18 cellular contexts compared by ENCODE assay signal in genomic region chr16:83588070-83588469, GRCh38.
DNase-seq lines count a peak whose midpoint lies in the region; ATAC-seq, FAIRE-seq and TF ChIP-seq lines count a peak whose summit lies in the region.
"Had no signal": no experiment of that assay in that cellular context is flagged by ENCODE, and none has a peak within 500 bp of the region (broad histone marks: within the 10 kb centered on the region; RNA-seq: fewer than 3 reads in every experiment).

No MANE protein-coding gene starts in this region.

- no peaks in the 10 kb centered on the region for H3K27me3 ChIP-seq in H1 (replicated peaks in 1 of 4; ENCODE audit: control insufficient read depth in 3 of 4, extremely low read depth in 1 of 4, insufficient read depth in 3 of 4, low read length in 3 of 4)
- no peaks in the 10 kb centered on the region for H3K27me3 ChIP-seq in CD8-positive, alpha-beta T cell (ENCODE audit: insufficient read depth, low read length)

- peak; percentile 54 for ATAC-seq in GM21619 (IDR thresholded peaks at IDR 0.05; ENCODE audit: unreplicated experiment)
- no peak for ATAC-seq in HG03097 (IDR thresholded peaks at IDR 0.05; ENCODE audit: low FRiP score, unreplicated experiment)
- no peak for ATAC-seq in CD8-positive, alpha-beta T cell
- no peak for ATAC-seq in GM21381 (IDR thresholded peaks at IDR 0.05; ENCODE audit: unreplicated experiment)
- no peak for ATAC-seq in activated naive CD4-positive, alpha-beta T cell treated with anti-CD3 and anti-CD28 coated beads, Interleukin-2, amount 50 U/mL, for 72 hours
- ATAC-seq: HepG2 had no signal

- H2BK5ac ChIP-seq in H1 (ENCODE audit: low read depth, low read length): no peak overlapping the region

- no peaks in the 10 kb centered on the region for H3K79me1 ChIP-seq in H1 (ENCODE audit: low read depth, low read length)

- no peaks in the 10 kb centered on the region; a peak in 2 of 7 replicates for H3K4me1 ChIP-seq in H1 (replicated peaks in 1 of 4; ENCODE audit: control insufficient read depth in 3 of 4, insufficient read depth in 4 of 4, low read length in 3 of 4)
- no peaks in the 10 kb centered on the region for H3K4me1 ChIP-seq in CD8-positive, alpha-beta T cell (ENCODE audit: insufficient read depth, low read length)
- H3K4me1 ChIP-seq: Caco-2 had no signal

- CTCF ChIA-PET in H1 (lab: Charles Lee; ENCODE audit: partially characterized antibody): no interaction called here
- CTCF ChIA-PET in CD8-positive, alpha-beta T cell (lab: Charles Lee): no interaction called here

- peaks cover 4% of the 10 kb centered on the region for H3K9me3 Mint-ChIP-seq in nephron progenitor cell
- H3K9me3 Mint-ChIP-seq in CD8-positive, alpha-beta T cell: no peaks in the 10 kb centered on the region
- no peaks in the 10 kb centered on the region for H3K9me3 Mint-ChIP-seq in activated naive CD4-positive, alpha-beta T cell treated with anti-CD3 and anti-CD28 coated beads, Interleukin-2, amount 50 U/mL, for 72 hours

- H2BK120ac ChIP-seq in H1 (replicated peaks; ENCODE audit: low read depth, low read length): no peak overlapping the region

- no peak overlapping the region for H3K14ac ChIP-seq in H1 (ENCODE audit: insufficient read length)

- H3K56ac ChIP-seq in H1 (replicated peaks; ENCODE audit: insufficient read length, low read depth, low read length): no peak overlapping the region

- H2BK15ac ChIP-seq in H1 (ENCODE audit: low read length): 0 out of 2 replicates have a peak overlapping the region, but pooled peaks have one; percentile 8

- intact Hi-C loops in CD8-positive, alpha-beta T cell (cut with DNase I, micrococcal nuclease): no loop called here

- no peaks in the 10 kb centered on the region for H3K79me2 ChIP-seq in H1 (ENCODE audit: control insufficient read depth in 1 of 2, insufficient read depth in 2 of 2, low read length in 2 of 2)

- no peak overlapping the region for H3K4ac ChIP-seq in H1 (replicated peaks; ENCODE audit: insufficient read length, low read depth, low read length)

- DNase-seq in H1 (ENCODE audit: low read depth in 1 of 2, low spot score in 2 of 2) (no peak), nephron progenitor cell (no peak)
- no peak for DNase-seq in CD8-positive, alpha-beta T cell
- no peak for DNase-seq in activated naive CD4-positive, alpha-beta T cell treated with anti-CD3 and anti-CD28 coated beads, Interleukin-2, amount 50 U/mL, for 72 hours (ENCODE audit: low spot score in 2 of 2)
- DNase-seq: Caco-2; CD8-positive, alpha-beta memory T cell; DMS53; GF-D8; HCEC 1CT; HFFc6 had no signal

- no peak overlapping the region for H3K27ac ChIP-seq in H1 (ENCODE audit: low read depth, low read length)
- H3K27ac ChIP-seq in CD8-positive, alpha-beta T cell (ENCODE audit: low read depth, low read length): no peak overlapping the region
- H3K27ac ChIP-seq: C4-2B had no signal

- H4K5ac ChIP-seq in H1 (ENCODE audit: insufficient read length, low read depth, low read length): no peak overlapping the region

- no peak overlapping the region for H3K9ac ChIP-seq in H1 (replicated peaks in 1 of 4; ENCODE audit: extremely low read depth in 1 of 4, low read depth in 3 of 4, low read length in 3 of 4)

- POLR2A ChIA-PET in H1 (lab: Charles Lee; ENCODE audit: partially characterized antibody): no interaction called here
- POLR2A ChIA-PET in CD8-positive, alpha-beta T cell (lab: Charles Lee): no interaction called here

- H3K36me3 ChIP-seq in H1 (ENCODE audit: control insufficient read depth in 2 of 4, insufficient read depth in 4 of 4, low read length in 3 of 4): no peaks in the 10 kb centered on the region
- H3K36me3 ChIP-seq in CD8-positive, alpha-beta T cell (ENCODE audit: insufficient read depth, low read length): no peaks in the 10 kb centered on the region

- no peak overlapping the region for H2AK5ac ChIP-seq in H1 (ENCODE audit: low read depth, low read length)

- TF ChIP-seq RAD21 in H1 (IDR thresholded peaks at IDR 0.05 in 1 of 2, conservative IDR thresholded peaks at IDR 0.05 in 1 of 2; ENCODE audit: low read depth in 2 of 2, low read length in 2 of 2): no peak

- peaks cover 48% of the 10 kb centered on the region for H3K4me1 Mint-ChIP-seq in nephron progenitor cell
- H3K4me1 Mint-ChIP-seq in CD8-positive, alpha-beta T cell (ENCODE audit: low read depth): no peaks in the 10 kb centered on the region
- H3K4me1 Mint-ChIP-seq: B cell; CD8-positive, alpha-beta memory T cell had no signal

- no peak overlapping the region for H4K8ac ChIP-seq in H1 (ENCODE audit: extremely low read depth, insufficient read depth, low read length)

- no peaks in the 10 kb centered on the region for H3K9me3 ChIP-seq in H1 (ENCODE audit: insufficient read depth in 2 of 2, low read depth in 1 of 2, low read length in 1 of 2)
- no peaks in the 10 kb centered on the region for H3K9me3 ChIP-seq in CD8-positive, alpha-beta T cell (ENCODE audit: low read length)
- H3K9me3 ChIP-seq: Caco-2 had no signal

- H3K23ac ChIP-seq in H1 (ENCODE audit: insufficient read length): no peak overlapping the region

- peak overlapping the region; percentile 29 for H3K27ac Mint-ChIP-seq in nephron progenitor cell
- no peak overlapping the region for H3K27ac Mint-ChIP-seq in CD8-positive, alpha-beta T cell
- peak overlapping the region in 1 of 2 donors; percentile 32 for H3K27ac Mint-ChIP-seq in activated naive CD4-positive, alpha-beta T cell treated with anti-CD3 and anti-CD28 coated beads, Interleukin-2, amount 50 U/mL, for 72 hours
- H3K27ac Mint-ChIP-seq: B cell; CD8-positive, alpha-beta memory T cell; HFFc6 had no signal

- peaks cover 4% of the 10 kb centered on the region for H3K27me3 Mint-ChIP-seq in nephron progenitor cell (ENCODE audit: low read depth, poor library complexity)
- no peaks in the 10 kb centered on the region for H3K27me3 Mint-ChIP-seq in CD8-positive, alpha-beta T cell (ENCODE audit: low read depth)

- no peak overlapping the region for H3K4me3 Mint-ChIP-seq in nephron progenitor cell
- no peak overlapping the region for H3K4me3 Mint-ChIP-seq in CD8-positive, alpha-beta T cell
- H3K4me3 Mint-ChIP-seq: B cell; CD8-positive, alpha-beta memory T cell; HFFc6 had no signal

- TF ChIP-seq POLR2A in H1 (IDR thresholded peaks at IDR 0.05; ENCODE audit: control extremely low read depth in 1 of 2, low read depth in 2 of 2, low read length in 2 of 2): no peak

- H3K23me2 ChIP-seq in H1 (ENCODE audit: low read depth, low read length): no peaks in the 10 kb centered on the region

- no peaks in the 10 kb centered on the region for H3K36me3 Mint-ChIP-seq in nephron progenitor cell (ENCODE audit: low read depth)
- H3K36me3 Mint-ChIP-seq in CD8-positive, alpha-beta T cell: no peaks in the 10 kb centered on the region
- no peaks in the 10 kb centered on the region for H3K36me3 Mint-ChIP-seq in activated naive CD4-positive, alpha-beta T cell treated with anti-CD3 and anti-CD28 coated beads, Interleukin-2, amount 50 U/mL, for 72 hours
- H3K36me3 Mint-ChIP-seq: CD8-positive, alpha-beta memory T cell had no signal

- no peak overlapping the region for H2AFZ ChIP-seq in H1 (ENCODE audit: low read length)

- H3K4me2 ChIP-seq in H1 (ENCODE audit: insufficient read depth in 1 of 2, low read depth in 2 of 2, low read length in 2 of 2): no peak overlapping the region

- H2BK12ac ChIP-seq in H1 (ENCODE audit: low read depth, low read length): no peak overlapping the region

- no peaks in the 10 kb centered on the region for H4K20me1 ChIP-seq in H1 (replicated peaks in 1 of 2; ENCODE audit: control insufficient read depth in 1 of 2, insufficient read depth in 2 of 2, low read length in 2 of 2)

- no peak for TF ChIP-seq EP300 in H1 (IDR thresholded peaks at IDR 0.05; ENCODE audit: borderline replicate concordance in 1 of 2, low read depth in 2 of 2, low read length in 2 of 2)

- 97% methylated on average over 3 of the region's 3 CpGs; no CpG with 5 or more reads in 1 of the 2 experiments for WGBS in H1 (ENCODE audit: extremely low coverage in 1 of 2, insufficient coverage in 1 of 2, insufficient read length in 1 of 2, insufficient replicate concordance in 2 of 2, low coverage in 1 of 2, low lambda C conversion rate in 2 of 2, missing lambda C conversion rate in 1 of 2), 2 experiments

- H4K91ac ChIP-seq in H1 (replicated peaks; ENCODE audit: insufficient read length, low read length): no peak overlapping the region

- H2BK20ac ChIP-seq in H1 (ENCODE audit: low read length): no peak overlapping the region

- no peak overlapping the region for H3K4me3 ChIP-seq in H1 (ENCODE audit: extremely low read depth in 1 of 4, insufficient read depth in 2 of 4, low read depth in 3 of 4, low read length in 4 of 4)
- no peak overlapping the region for H3K4me3 ChIP-seq in CD8-positive, alpha-beta T cell (ENCODE audit: low read depth, low read length)

- TF ChIP-seq CTCF in H1 (IDR thresholded peaks at IDR 0.05; ENCODE audit: control extremely low read depth in 1 of 3, insufficient read depth in 1 of 3, low read depth in 1 of 3, low read length in 3 of 3) (no peak), nephron progenitor cell (IDR thresholded peaks at IDR 0.05) (no peak)
- TF ChIP-seq CTCF in CD8-positive, alpha-beta T cell (IDR thresholded peaks at IDR 0.05): no peak

- H3K18ac ChIP-seq in H1 (ENCODE audit: extremely low read depth, low read length): no peak overlapping the region

- FAIRE-seq in H1 (lab: Jason Lieb, UNC): no peak
- FAIRE-seq: A204.1, HepG2, HTR-8/SVneo had no signal

TF ChIP-seq in H1, 55 proteins besides CTCF, POLR2A, EP300 and RAD21:
- no peak for TF ChIP-seq SP4 (IDR thresholded peaks at IDR 0.05; ENCODE audit: low read length)
- no peak for TF ChIP-seq SP1 (IDR thresholded peaks at IDR 0.05; ENCODE audit: low read depth, low read length)
